Comparison of ENCODE assay signal across 14 cellular contexts in genomic region chr4:185914583-185915199, GRCh38.
DNase-seq lines count a peak whose midpoint lies in the region; ATAC-seq, FAIRE-seq and TF ChIP-seq lines count a peak whose summit lies in the region.
"Had no signal": no experiment of that assay in that cellular context is flagged by ENCODE, and none has a peak within 500 bp of the region (broad histone marks: within the 10 kb centered on the region; RNA-seq: fewer than 3 reads in every experiment).

No MANE protein-coding gene starts in this region.

- H3K36me3 ChIP-seq in adrenal gland (replicated peaks in 1 of 2) = no peaks in the 10 kb centered on the region
- H3K36me3 ChIP-seq in spleen = no peaks in the 10 kb centered on the region

- H3K4me3 ChIP-seq in adrenal gland (no peak overlapping the region), spleen (no peak overlapping the region)

- H3K27ac Mint-ChIP-seq in glutamatergic neuron (ENCODE audit: unreplicated experiment) = peak overlapping the region; percentile 71
- H3K27ac Mint-ChIP-seq: activated CD4-positive, alpha-beta memory T cell treated with anti-CD3 and anti-CD28 coated beads for 36 hours; activated T-helper 17 cell treated with anti-CD3 and anti-CD28 coated beads, Interleukin-2, amount 50 U/mL, for 72 hours; CD14-positive monocyte had no signal

- H3K27ac ChIP-seq in adrenal gland (peak overlapping the region; percentile 53 to 80 (median 70)), spleen (peak overlapping the region in 7 of 8 donors; percentile 20 to 74 (median 58))
- H3K27ac ChIP-seq: foreskin keratinocyte had no signal

- no peak for ATAC-seq in GM21515 (IDR thresholded peaks at IDR 0.05; ENCODE audit: unreplicated experiment)
- ATAC-seq: activated T-helper 17 cell treated with anti-CD3 and anti-CD28 coated beads, Interleukin-2, amount 50 U/mL, for 72 hours; foreskin keratinocyte had no signal

- H3K27me3 Mint-ChIP-seq in glutamatergic neuron (ENCODE audit: unreplicated experiment) = peaks cover 6% of the 10 kb centered on the region

- H3K27me3 ChIP-seq in adrenal gland (no peaks in the 10 kb centered on the region), spleen (replicated peaks in 1 of 7) (no peaks in the 10 kb centered on the region)
- H3K27me3 ChIP-seq: foreskin keratinocyte had no signal

- WGBS in adrenal gland, 4 donors = 44 to 46% (median 45%) methylated on average over 11 of the region's 11 CpGs
- 60 to 73% (median 69%) methylated on average over 11 of the region's 11 CpGs for WGBS in spleen, 5 donors

- DNase-seq in HCEC 1CT (peak; percentile 26), adrenal gland (peak in 2 of 7 donors; percentile 31 to 35), glutamatergic neuron (no peak), spleen (no peak), frontal cortex (ENCODE audit: low spot score in 2 of 2) (no peak), NAMALWA (ENCODE audit: low spot score) (no peak)
- DNase-seq: activated CD4-positive, alpha-beta memory T cell treated with anti-CD3 and anti-CD28 coated beads for 36 hours; foreskin keratinocyte; immature natural killer cell; SHP77 had no signal

- peak overlapping the region; percentile 0 for H3K4me3 Mint-ChIP-seq in glutamatergic neuron (ENCODE audit: unreplicated experiment)
- H3K4me3 Mint-ChIP-seq: activated CD4-positive, alpha-beta memory T cell treated with anti-CD3 and anti-CD28 coated beads for 36 hours; activated T-helper 17 cell treated with anti-CD3 and anti-CD28 coated beads, Interleukin-2, amount 50 U/mL, for 72 hours; CD14-positive monocyte; immature natural killer cell had no signal

- peaks cover 0 to 39% of the 10 kb centered on the region in 2 donors for H3K4me1 ChIP-seq in adrenal gland (replicated peaks in 1 of 2)
- peaks cover 0 to 2% (median 0%) of the 10 kb centered on the region in 6 donors for H3K4me1 ChIP-seq in spleen
- H3K4me1 ChIP-seq: foreskin keratinocyte had no signal

- no peaks in the 10 kb centered on the region for H3K9me3 ChIP-seq in adrenal gland (replicated peaks in 1 of 3)
- no peaks in the 10 kb centered on the region for H3K9me3 ChIP-seq in spleen

- FAIRE-seq in frontal cortex (lab: Jason Lieb, UNC) = no peak
- FAIRE-seq: GM12892 had no signal

- intact Hi-C loops in adrenal gland (cut with DNase I) = no loop called here
- intact Hi-C loops in spleen (cut with DNase I; ENCODE audit: low total_unique reads) = no loop called here

- peaks cover 6% of the 10 kb centered on the region for H3K36me3 Mint-ChIP-seq in glutamatergic neuron (ENCODE audit: unreplicated experiment)
- H3K36me3 Mint-ChIP-seq: activated CD4-positive, alpha-beta memory T cell treated with anti-CD3 and anti-CD28 coated beads for 36 hours; CD14-positive monocyte; immature natural killer cell had no signal

- peaks cover 12% of the 10 kb centered on the region for H3K4me1 Mint-ChIP-seq in glutamatergic neuron (ENCODE audit: low read depth, unreplicated experiment)
- H3K4me1 Mint-ChIP-seq: activated T-helper 17 cell treated with anti-CD3 and anti-CD28 coated beads, Interleukin-2, amount 50 U/mL, for 72 hours; CD14-positive monocyte; immature natural killer cell had no signal

- TF ChIP-seq CTCF in adrenal gland (IDR thresholded peaks at IDR 0.05) (no peak), glutamatergic neuron (IDR thresholded peaks at IDR 0.05; ENCODE audit: partially characterized antibody, unreplicated experiment) (no peak), spleen (IDR thresholded peaks at IDR 0.05 in 8 of 11, conservative IDR thresholded peaks at IDR 0.05 in 3 of 11) (no peak)

- peaks cover 4% of the 10 kb centered on the region for H3K9me3 Mint-ChIP-seq in glutamatergic neuron (ENCODE audit: unreplicated experiment)
- H3K9me3 Mint-ChIP-seq: activated CD4-positive, alpha-beta memory T cell treated with anti-CD3 and anti-CD28 coated beads for 36 hours had no signal

- TF ChIP-seq POLR2A in adrenal gland (IDR thresholded peaks at IDR 0.05) (no peak), spleen (IDR thresholded peaks at IDR 0.05) (no peak)
